Comparison of ENCODE assay signal across 25 cellular contexts in the genomic region with DNA sequence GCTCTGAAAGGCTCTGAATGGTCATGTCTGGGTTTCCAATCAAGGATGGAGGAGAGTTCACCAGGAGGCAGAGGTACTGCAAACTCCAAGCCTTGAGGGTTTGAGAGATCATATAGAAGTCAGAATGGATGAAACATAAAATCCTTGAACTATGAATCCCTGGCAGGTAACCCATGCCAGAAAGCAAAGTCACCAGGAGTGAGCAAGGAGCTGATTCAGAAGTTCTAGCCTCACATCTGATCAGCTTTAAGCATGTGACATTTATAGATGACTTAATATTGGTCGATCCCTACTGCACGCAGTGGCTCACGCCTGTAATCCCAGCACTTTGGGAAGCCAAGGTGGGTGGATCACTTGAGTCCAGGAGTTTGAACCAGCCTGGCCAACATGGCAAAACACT.
"Had no signal": no experiment of that assay in that cellular context is flagged by ENCODE, and none has a peak within 500 bp of the region (broad histone marks: within the 10 kb centered on the region; RNA-seq: fewer than 3 reads in every experiment).

No MANE protein-coding gene starts in this region.

- H3K27me3 ChIP-seq: neural progenitor cell, pancreas, right atrium auricular region, right lobe of liver, sigmoid colon, stomach, thyroid gland, tibial nerve, upper lobe of left lung, vagina had no signal

- H3K9me3 ChIP-seq: pancreas, prostate gland, right lobe of liver, sigmoid colon, stomach, thoracic aorta, thyroid gland, vagina had no signal

- H3K4me1 ChIP-seq: neural progenitor cell, pancreas had no signal

- H3K4me3 ChIP-seq: neural progenitor cell, pancreas, prostate gland, right atrium auricular region, right lobe of liver, sigmoid colon, stomach, thoracic aorta, thyroid gland, tibial nerve, upper lobe of left lung, vagina had no signal

- H3K36me3 ChIP-seq: neural progenitor cell, pancreas, prostate gland, right atrium auricular region, right lobe of liver, sigmoid colon, stomach, thoracic aorta, thyroid gland, tibial nerve, upper lobe of left lung, vagina had no signal

- H3K4me2 ChIP-seq: neural progenitor cell had no signal

- DNase-seq: natural killer cell; occipital lobe; pancreas; retina; right lobe of liver; sigmoid colon; small intestine; stimulated activated CD4-positive, alpha-beta T cell treated with anti-CD3 and anti-CD28 coated beads, Interleukin-15, amount 100 ng/mL, for 24 hours; stimulated activated CD4-positive, alpha-beta T cell treated with anti-CD3 and anti-CD28 coated beads, Interleukin-2, amount 100 ng/mL, for 24 hours; stimulated activated CD4-positive, alpha-beta T cell treated with anti-CD3 and anti-CD28 coated beads, Interleukin-2, amount 100 ng/mL, for 48 hours; stimulated activated CD4-positive, alpha-beta T cell treated with anti-CD3 and anti-CD28 coated beads, Interleukin-4, amount 100 ng/mL, for 24 hours; stimulated activated naive B cell treated with anti-CD40 and anti-IgM and Interleukin-4, amounts not matched to agents 10 μg/mL and 1 μg/mL and 100 μg/mL, for 72 hours; stimulated activated naive CD4-positive, alpha-beta T cell treated with Interleukin-2 at 50 U/mL for 16 hours; stomach; thyroid gland; trophoblast cell; upper lobe of left lung had no signal

- H3K27ac ChIP-seq: neural progenitor cell, pancreas, prostate gland, right atrium auricular region, right lobe of liver, sigmoid colon, stomach, thoracic aorta, thyroid gland, tibial nerve, upper lobe of left lung, vagina had no signal

- ATAC-seq: natural killer cell; pancreas; right lobe of liver; stimulated activated effector memory CD8-positive, alpha-beta T cell treated with anti-CD3 and anti-CD28 coated beads, Interleukin-12 subunit alpha, Interleukin-12 subunit beta, amount 100 ng/mL, for 72 hours; stimulated activated naive B cell treated with anti-CD40 and anti-IgM and Interleukin-4, amounts not matched to agents 10 μg/mL and 1 μg/mL and 100 μg/mL, for 72 hours had no signal

- FAIRE-seq: pancreas, small intestine, urothelium cell line had no signal
